Comparison of ENCODE assay signal across 19 cellular contexts in the genomic region with DNA sequence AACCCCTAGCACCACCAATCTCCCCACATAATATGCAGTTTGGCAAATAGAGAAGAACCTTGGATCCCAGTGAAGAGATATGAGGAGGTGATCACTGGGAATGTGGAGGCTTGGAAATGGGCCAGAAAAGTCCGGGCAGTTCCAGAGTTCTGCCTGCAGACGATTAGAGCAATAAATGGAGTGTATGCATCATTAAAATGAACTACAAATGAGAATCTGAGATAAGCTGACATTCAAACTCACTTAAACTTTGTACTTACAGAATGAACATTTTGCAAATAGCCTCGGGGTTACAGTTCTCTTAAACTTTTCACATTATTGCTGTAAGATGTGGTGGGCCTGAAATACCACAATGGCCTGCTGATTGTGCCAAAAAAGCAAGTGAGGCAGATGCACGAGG. TPM values are rescaled to one million over a fixed set of nuclear protein-coding genes. Genes with fewer than 3 reads are reported as not detected.
A peak's percentile ranks its signal among the peaks of the same experiment; 100 is the strongest.
DNase-seq lines count a peak whose midpoint lies in the region; ATAC-seq, FAIRE-seq and TF ChIP-seq lines count a peak whose summit lies in the region.
"Had no signal": no experiment of that assay in that cellular context is flagged by ENCODE, and none has a peak within 500 bp of the region (broad histone marks: within the 10 kb centered on the region; RNA-seq: fewer than 3 reads in every experiment).

No MANE protein-coding gene starts in this region.

- H3K9ac ChIP-seq in mammary epithelial cell (ENCODE audit: insufficient read depth, low read length) = no peak overlapping the region
- no peak overlapping the region for H3K9ac ChIP-seq in mucosa of rectum (ENCODE audit: low read depth in 1 of 2, low read length in 2 of 2)
- no peak overlapping the region for H3K9ac ChIP-seq in kidney (ENCODE audit: low read length in 2 of 2)

- no TSS peak for BruUV-seq in mammary epithelial cell (replicated peaks; lab: Mats Ljungman, UMichigan)

- no peaks in the 10 kb centered on the region for H3K36me3 Mint-ChIP-seq in naive thymus-derived CD4-positive, alpha-beta T cell
- H3K36me3 Mint-ChIP-seq: activated naive CD8-positive, alpha-beta T cell treated with anti-CD3 and anti-CD28 coated beads, Interleukin-2, amount 10 ng/mL, durations not matched to agents 7 days and 5 days; CD8-positive, alpha-beta memory T cell had no signal

- no peaks in the 10 kb centered on the region for H3K36me3 ChIP-seq in mammary epithelial cell (ENCODE audit: insufficient read depth, low read length)
- no peaks in the 10 kb centered on the region for H3K36me3 ChIP-seq in mucosa of rectum (ENCODE audit: control insufficient read depth in 2 of 2, insufficient read depth in 2 of 2, low read length in 2 of 2)
- H3K36me3 ChIP-seq in kidney (ENCODE audit: control insufficient read depth in 1 of 2, insufficient read depth in 2 of 2, low read length in 2 of 2) = no peaks in the 10 kb centered on the region
- no peaks in the 10 kb centered on the region for H3K36me3 ChIP-seq in naive thymus-derived CD4-positive, alpha-beta T cell (ENCODE audit: control insufficient read depth in 2 of 3, insufficient read depth in 3 of 3, low read length in 3 of 3)
- H3K36me3 ChIP-seq: neutrophil had no signal

- dilution Hi-C loops in mammary epithelial cell (cut with HindIII; ENCODE audit: low sequenced_read_pairs) = no loop called here

- 11% methylated on average over 4 of the region's 4 CpGs for WGBS in mammary epithelial cell (ENCODE audit: low coverage, missing lambda C conversion rate)

- H3K4me1 ChIP-seq in mammary epithelial cell (ENCODE audit: insufficient read depth, low read length) (peaks cover 5% of the 10 kb centered on the region), mucosa of rectum (ENCODE audit: control insufficient read depth in 2 of 2, insufficient read depth in 2 of 2, low read length in 2 of 2) (peaks cover 14 to 22% of the 10 kb centered on the region in 2 donors), kidney (ENCODE audit: control insufficient read depth in 1 of 2, insufficient read depth in 1 of 2, low read depth in 1 of 2, low read length in 2 of 2) (no peaks in the 10 kb centered on the region)
- no peaks in the 10 kb centered on the region for H3K4me1 ChIP-seq in naive thymus-derived CD4-positive, alpha-beta T cell (ENCODE audit: control insufficient read depth in 2 of 2, insufficient read depth in 2 of 2, low read length in 2 of 2)

- CTCF ChIA-PET in mammary epithelial cell (lab: Charles Lee; ENCODE audit: low non-redundant PET) = interaction anchor here (0.6 kb wide), 1 partner anchor 106 kb away, joined by 8 read pairs; no protein-coding TSS in a partner anchor
- CTCF ChIA-PET in naive thymus-derived CD4-positive, alpha-beta T cell (lab: Charles Lee) = no interaction called here

- ATAC-seq in naive thymus-derived CD4-positive, alpha-beta T cell = no peak
- ATAC-seq: left lobe of liver had no signal

- H3K27me3 ChIP-seq in mammary epithelial cell (ENCODE audit: insufficient read depth, low read length) (no peaks in the 10 kb centered on the region), mucosa of rectum (ENCODE audit: control insufficient read depth in 2 of 2, insufficient read depth in 2 of 2, low read length in 2 of 2) (no peaks in the 10 kb centered on the region)
- H3K27me3 ChIP-seq in naive thymus-derived CD4-positive, alpha-beta T cell (ENCODE audit: control insufficient read depth in 2 of 2, insufficient read depth in 2 of 2, low read length in 2 of 2) = no peaks in the 10 kb centered on the region
- H3K27me3 ChIP-seq: dorsolateral prefrontal cortex had no signal

- H4K20me1 ChIP-seq in mammary epithelial cell (ENCODE audit: insufficient read depth, low read length) = no peaks in the 10 kb centered on the region

- POLR2A ChIA-PET in naive thymus-derived CD4-positive, alpha-beta T cell (lab: Charles Lee) = no interaction called here

- H3K4me2 ChIP-seq in mammary epithelial cell (ENCODE audit: insufficient read depth, low read depth, low read length) = no peak overlapping the region

- no peak for FAIRE-seq in kidney (lab: Jason Lieb, UNC)

- TF ChIP-seq CTCF in mammary epithelial cell (conservative IDR thresholded peaks at IDR 0.05 in 1 of 2, IDR thresholded peaks at IDR 0.05 in 1 of 2; ENCODE audit: extremely low read depth in 1 of 2, insufficient read depth in 1 of 2, low read depth in 1 of 2, low read length in 2 of 2) (no peak), kidney (IDR thresholded peaks at IDR 0.05; ENCODE audit: borderline replicate concordance, extremely low read depth, insufficient read depth) (no peak)

- H3K9me3 ChIP-seq in mammary epithelial cell (replicated peaks; ENCODE audit: insufficient read depth, low read length) (no peaks in the 10 kb centered on the region), mucosa of rectum (ENCODE audit: control insufficient read depth in 2 of 2, low read length in 2 of 2) (no peaks in the 10 kb centered on the region), kidney (ENCODE audit: control insufficient read depth in 1 of 2, low read length in 2 of 2) (no peaks in the 10 kb centered on the region)
- H3K9me3 ChIP-seq in naive thymus-derived CD4-positive, alpha-beta T cell (ENCODE audit: control insufficient read depth in 2 of 3, low read length in 3 of 3) = no peaks in the 10 kb centered on the region
- H3K9me3 ChIP-seq: neutrophil had no signal

- no peaks in the 10 kb centered on the region for H3K4me1 Mint-ChIP-seq in naive thymus-derived CD4-positive, alpha-beta T cell
- H3K4me1 Mint-ChIP-seq: activated naive CD8-positive, alpha-beta T cell treated with anti-CD3 and anti-CD28 coated beads, Interleukin-2, amount 10 ng/mL, durations not matched to agents 7 days and 5 days; CD8-positive, alpha-beta memory T cell had no signal

- DNase-seq in EL (peak; percentile 19), NCI-H446 treated with DMSO at 0.1 percent for 48 hours (lab: John Stamatoyannopoulos, UW) (peak; percentile 60), mammary epithelial cell (no peak), NCI-H82 (lab: John Stamatoyannopoulos, UW) (no peak), kidney (no peak)
- no peak for DNase-seq in stimulated activated CD4-positive, alpha-beta T cell treated with anti-CD3 and anti-CD28 coated beads, Interleukin-2, amount 100 ng/mL, for 48 hours
- DNase-seq in naive thymus-derived CD4-positive, alpha-beta T cell = no peak
- DNase-seq: activated CD4-positive, alpha-beta T cell treated with anti-CD3 and anti-CD28 coated beads for 1 hour; activated naive CD8-positive, alpha-beta T cell treated with anti-CD3 and anti-CD28 coated beads, Interleukin-2, amount 10 ng/mL, durations not matched to agents 7 days and 5 days; CD8-positive, alpha-beta memory T cell; dorsolateral prefrontal cortex; MM.1S; NCI-H187; NCI-H2227 treated with DMSO at 0.1 percent for 48 hours; stimulated activated CD4-positive, alpha-beta T cell treated with anti-CD3 and anti-CD28 coated beads, Interleukin-12 subunit alpha, Interleukin-12 subunit beta, amount 100 ng/mL, for 4 hours; SW 1271 had no signal

- intact Hi-C loops in mammary epithelial cell (cut with micrococcal nuclease) (no loop called here), kidney (cut with DNase I) (no loop called here)
- intact Hi-C loops in naive thymus-derived CD4-positive, alpha-beta T cell (cut with micrococcal nuclease) = no loop called here

- no peak overlapping the region for H3K27ac Mint-ChIP-seq in naive thymus-derived CD4-positive, alpha-beta T cell
- H3K27ac Mint-ChIP-seq: activated naive CD8-positive, alpha-beta T cell treated with anti-CD3 and anti-CD28 coated beads, Interleukin-2, amount 10 ng/mL, durations not matched to agents 7 days and 5 days; CD8-positive, alpha-beta memory T cell had no signal

- H3K9me3 Mint-ChIP-seq in naive thymus-derived CD4-positive, alpha-beta T cell = peaks cover 0 to 4% (median 0%) of the 10 kb centered on the region in 11 donors
- H3K9me3 Mint-ChIP-seq: activated naive CD8-positive, alpha-beta T cell treated with anti-CD3 and anti-CD28 coated beads, Interleukin-2, amount 10 ng/mL, durations not matched to agents 7 days and 5 days had no signal

- H3K4me3 ChIP-seq in mammary epithelial cell (replicated peaks in 1 of 3; ENCODE audit: insufficient read depth in 1 of 3, low read depth in 2 of 3, low read length in 3 of 3) (no peak overlapping the region), mucosa of rectum (ENCODE audit: low read length in 2 of 2) (no peak overlapping the region), kidney (ENCODE audit: low read length in 2 of 2) (no peak overlapping the region)
- no peak overlapping the region for H3K4me3 ChIP-seq in naive thymus-derived CD4-positive, alpha-beta T cell (ENCODE audit: low read length)
- H3K4me3 ChIP-seq: dorsolateral prefrontal cortex had no signal

- no peak overlapping the region for H3K4me3 Mint-ChIP-seq in naive thymus-derived CD4-positive, alpha-beta T cell
- H3K4me3 Mint-ChIP-seq: activated naive CD8-positive, alpha-beta T cell treated with anti-CD3 and anti-CD28 coated beads, Interleukin-2, amount 10 ng/mL, durations not matched to agents 7 days and 5 days; CD8-positive, alpha-beta memory T cell had no signal

- peak overlapping the region; percentile 17 for H2AFZ ChIP-seq in mammary epithelial cell (ENCODE audit: low read depth, low read length)

- in situ Hi-C loops in mammary epithelial cell (cut with MboI; ENCODE audit: low sequenced_read_pairs in 2 of 2) = no loop called here

- H3K27me3 Mint-ChIP-seq in naive thymus-derived CD4-positive, alpha-beta T cell = peaks cover 9 to 37% (median 13%) of the 10 kb centered on the region in 5 donors

- H3K79me2 ChIP-seq in mammary epithelial cell (ENCODE audit: insufficient read depth, low read length) = no peaks in the 10 kb centered on the region

- H3K27ac ChIP-seq in mammary epithelial cell (ENCODE audit: insufficient read depth, low read depth, low read length) (no peak overlapping the region), mucosa of rectum (ENCODE audit: low read depth in 2 of 2, low read length in 2 of 2) (peak overlapping the region; percentile 6 to 35), kidney (ENCODE audit: low read depth in 2 of 2, low read length in 2 of 2) (no peak overlapping the region)
- H3K27ac ChIP-seq in naive thymus-derived CD4-positive, alpha-beta T cell (ENCODE audit: low read depth, low read length) = no peak overlapping the region
- H3K27ac ChIP-seq: dorsolateral prefrontal cortex, neutrophil had no signal

RNA-seq across cellular contexts. Expression of a gene that starts 23.0 kb away (rescaled TPM):
- total RNA-seq in mammary epithelial cell (10 to 100 TPM; 52.5 to 53.5 TPM), kidney (12.6 TPM)
- polyA plus RNA-seq in mammary epithelial cell (11.5 TPM), kidney (ENCODE audit: insufficient read depth, low read depth, low replicate concordance) (1.8 TPM)
- polyA minus RNA-seq in mammary epithelial cell = 20.2 TPM
- 1 to 10 TPM in 3 of 5 experiments, under 1 TPM in 1, not detected in 1; 0.61 to 2.9 (median 2.2) TPM for total RNA-seq in naive thymus-derived CD4-positive, alpha-beta T cell
- under 1 TPM; 0.37 to 0.52 TPM for polyA plus RNA-seq in naive thymus-derived CD4-positive, alpha-beta T cell

Comparison
In these comparisons a context has a peak if more than half of its experiments do, and no peak if none do; other contexts are left out.
1. DNase-seq: peak in EL (single experiment) and NCI-H446 treated with DMSO at 0.1 percent for 48 hours (single experiment); none in mammary epithelial cell (single experiment), stimulated activated CD4-positive, alpha-beta T cell treated with anti-CD3 and anti-CD28 coated beads, Interleukin-2, amount 100 ng/mL, for 48 hours (0 of 2), NCI-H82 (single experiment), kidney (single experiment) and naive thymus-derived CD4-positive, alpha-beta T cell (0 of 9).
2. H3K27ac ChIP-seq: peak in mucosa of rectum (2 of 2); none in mammary epithelial cell (single experiment), kidney (0 of 2) and naive thymus-derived CD4-positive, alpha-beta T cell (single experiment).